In the genomic region with DNA sequence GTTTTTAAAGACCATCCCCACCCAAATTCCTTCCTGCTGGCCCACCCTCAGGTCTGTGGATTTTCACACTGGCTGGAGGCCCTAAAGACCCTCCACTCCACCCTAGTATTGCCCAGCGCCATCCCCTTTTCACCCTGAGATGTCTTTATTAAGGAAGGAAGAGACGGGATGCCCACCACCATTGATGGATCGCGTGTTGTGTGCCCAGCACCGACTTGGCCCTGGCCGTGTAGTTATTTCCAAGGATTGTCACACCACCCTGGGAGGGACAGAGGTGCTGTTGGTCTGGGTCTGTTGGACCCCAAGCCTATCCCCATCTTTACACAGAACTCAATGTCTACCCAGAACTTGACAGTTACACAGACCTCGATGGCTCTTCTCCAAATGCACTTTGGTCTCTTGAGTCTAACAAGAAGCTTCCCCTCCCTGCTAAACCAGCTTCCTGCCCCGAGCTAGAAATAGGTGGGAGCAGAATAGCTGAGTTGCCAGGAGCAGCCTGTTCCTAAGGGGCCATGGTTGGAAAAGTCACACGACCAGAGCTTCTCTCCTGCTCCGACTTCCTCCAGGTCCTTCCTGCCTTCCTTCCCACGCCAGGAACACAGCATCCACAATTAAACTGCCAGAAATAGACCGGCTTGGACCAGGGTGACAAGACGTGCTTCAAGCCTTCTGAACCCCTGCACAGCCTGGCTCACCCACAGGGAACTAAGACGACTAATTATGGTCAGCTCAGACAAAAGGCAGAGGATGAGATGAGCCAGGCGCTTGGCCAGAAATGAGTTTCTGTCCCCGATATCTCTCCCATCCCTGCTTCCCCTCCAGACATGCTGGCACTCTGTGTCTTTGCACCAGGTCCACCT, we compare ENCODE assay signal across 14 cellular contexts.
"Had no signal": no experiment of that assay in that cellular context is flagged by ENCODE, and none has a peak within 500 bp of the region (broad histone marks: within the 10 kb centered on the region; RNA-seq: fewer than 3 reads in every experiment).

No MANE protein-coding gene starts in this region.

- H3K4me1 ChIP-seq: upper lobe of right lung had no signal

- H3K4me3 ChIP-seq: spleen, upper lobe of right lung had no signal

- FAIRE-seq: keratinocyte had no signal

- H3K27ac ChIP-seq: neutrophil, spleen, upper lobe of right lung had no signal

- H3K36me3 ChIP-seq: neutrophil, spleen, upper lobe of right lung had no signal

- H3K27me3 ChIP-seq: spleen, upper lobe of right lung had no signal

- ATAC-seq: stimulated activated naive CD8-positive, alpha-beta T cell treated with anti-CD3 and anti-CD28 coated beads, Interleukin-15, amount 100 ng/mL, for 72 hours had no signal

- H3K9me3 ChIP-seq: neutrophil, spleen, upper lobe of right lung had no signal

- DNase-seq: activated CD4-positive, alpha-beta T cell treated with anti-CD3 and anti-CD28 coated beads, Interleukin-2, amount 50 U/mL, for 48 hours; activated CD4-positive, CD25-positive, alpha-beta regulatory T cell treated with anti-CD3 and anti-CD28 coated beads, Interleukin-2, amount 50 U/mL, for 72 hours; activated gamma-delta T cell treated with Interleukin-2 at 50 U/mL for 16 hours; activated T-cell treated with anti-CD3 and anti-CD28 coated beads, Interleukin-2, amount 50 U/mL, for 4 hours; effector memory CD4-positive, alpha-beta T cell; foreskin melanocyte; mesenchymal stem cell; natural killer cell; T-helper 1 cell; upper lobe of right lung had no signal
